Comparison of ENCODE assay signal across 12 cellular contexts in the genomic region with DNA sequence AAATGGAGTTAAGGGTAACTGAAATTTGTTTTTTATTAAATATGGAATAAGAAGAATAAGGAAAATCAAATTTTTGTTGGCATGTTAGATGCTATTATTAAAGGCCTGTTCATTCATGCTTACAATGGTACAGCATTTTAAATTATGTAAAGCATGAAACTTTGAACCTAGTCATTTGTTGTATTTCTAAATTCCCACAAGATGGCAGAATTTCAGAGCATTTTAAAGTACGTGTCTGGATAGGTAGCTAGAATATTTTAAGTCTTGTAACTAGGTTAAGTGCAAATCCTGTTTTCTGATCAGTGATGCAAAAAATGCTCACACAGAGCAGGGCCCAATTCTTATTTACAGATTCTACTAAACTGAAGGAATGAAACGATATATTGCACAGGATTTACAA.
DNase-seq lines count a peak whose midpoint lies in the region; ATAC-seq and TF ChIP-seq lines count a peak whose summit lies in the region.
"Had no signal": no experiment of that assay in that cellular context is flagged by ENCODE, and none has a peak within 500 bp of the region (broad histone marks: within the 10 kb centered on the region; RNA-seq: fewer than 3 reads in every experiment).

No MANE protein-coding gene starts in this region.

- no peaks in the 10 kb centered on the region for H3K27me3 ChIP-seq in GM23248 (replicated peaks; ENCODE audit: insufficient read depth)
- H3K27me3 ChIP-seq: heart right ventricle had no signal

- in situ Hi-C loops in GM23248 (cut with MboI) = no loop called here

- no peak overlapping the region for H3K27ac ChIP-seq in GM23248
- H3K27ac ChIP-seq: heart right ventricle had no signal

- no peaks in the 10 kb centered on the region for H3F3A ChIP-seq in GM23248 (ENCODE audit: insufficient read depth)

- no peaks in the 10 kb centered on the region for H3K4me1 ChIP-seq in GM23248 (ENCODE audit: insufficient read depth)
- H3K4me1 ChIP-seq: heart right ventricle had no signal

- no peaks in the 10 kb centered on the region for H3K9me3 ChIP-seq in GM23248 (ENCODE audit: low read depth)

- DNase-seq in Ammon's horn (ENCODE audit: low spot score) (peak; percentile 17), GM23248 (peak; percentile 26), NCI-H524 treated with DMSO at 0.1 percent for 48 hours (lab: John Stamatoyannopoulos, UW) (peak; percentile 21), epithelial cell of proximal tubule (ENCODE audit: low read depth) (no peak)
- DNase-seq: CD4-positive, alpha-beta memory T cell; cerebellar nuclear complex; heart right ventricle had no signal

- H2AFZ ChIP-seq in GM23248 = no peak overlapping the region

- H3K9me2 ChIP-seq in GM23248 (ENCODE audit: insufficient read depth) = no peaks in the 10 kb centered on the region

- no peaks in the 10 kb centered on the region for H3K36me3 ChIP-seq in GM23248 (ENCODE audit: low read depth)
- H3K36me3 ChIP-seq: heart right ventricle had no signal

- H3K4me3 ChIP-seq in GM23248 (no peak overlapping the region), epithelial cell of proximal tubule (ENCODE audit: low read depth, low read length) (no peak overlapping the region)
- H3K4me3 ChIP-seq: heart right ventricle, K562 had no signal

- H3K4me2 ChIP-seq in GM23248 (ENCODE audit: unreplicated experiment) = no peak overlapping the region

- no peak overlapping the region for H3K9ac ChIP-seq in GM23248

- 2 to 11% methylated on average over 2 of the region's 2 CpGs for WGBS in GM23248 (ENCODE audit: low coverage in 1 of 2, low lambda C conversion rate in 2 of 2, missing lambda C conversion rate in 2 of 2), 2 experiments

- TF ChIP-seq CTCF in epithelial cell of proximal tubule (conservative IDR thresholded peaks at IDR 0.05; ENCODE audit: low read depth, low read length) = peak; percentile 42

- H3K79me2 ChIP-seq in GM23248 (ENCODE audit: insufficient read depth) = no peaks in the 10 kb centered on the region

- H4K20me1 ChIP-seq in GM23248 (ENCODE audit: insufficient read depth) = no peaks in the 10 kb centered on the region

- ATAC-seq in HG03439 (IDR thresholded peaks at IDR 0.05; ENCODE audit: unreplicated experiment) (no peak), GM18861 (IDR thresholded peaks at IDR 0.05; ENCODE audit: unreplicated experiment) (no peak), GM19395 (IDR thresholded peaks at IDR 0.05; ENCODE audit: unreplicated experiment) (no peak), GM21619 (IDR thresholded peaks at IDR 0.05; ENCODE audit: unreplicated experiment) (no peak)
- ATAC-seq: heart right ventricle, K562 had no signal
